Comparison of ENCODE assay signal across 10 cellular contexts in genomic region chr3:107662109-107662477, GRCh38.
DNase-seq lines count a peak whose midpoint lies in the region; ATAC-seq and TF ChIP-seq lines count a peak whose summit lies in the region.
"Had no signal": no experiment of that assay in that cellular context is flagged by ENCODE, and none has a peak within 500 bp of the region (broad histone marks: within the 10 kb centered on the region; RNA-seq: fewer than 3 reads in every experiment).

No MANE protein-coding gene starts in this region.

- TF ChIP-seq CTCF in coronary artery (IDR thresholded peaks at IDR 0.05): no peak

- H3K36me3 ChIP-seq in mesodermal cell (ENCODE audit: control insufficient read depth, insufficient read depth, low read length): no peaks in the 10 kb centered on the region
- H3K36me3 ChIP-seq: cardiac muscle cell had no signal

- H3K27ac ChIP-seq in coronary artery: peak overlapping the region; percentile 62 to 80
- peak overlapping the region; percentile 26 for H3K27ac ChIP-seq in mesodermal cell (ENCODE audit: low read depth, low read length, severe bottlenecking)
- H3K27ac ChIP-seq: cardiac muscle cell had no signal

- no peak for ATAC-seq in HG03045 (IDR thresholded peaks at IDR 0.05; ENCODE audit: unreplicated experiment)

- DNase-seq in A172 (ENCODE audit: low spot score) (peak; percentile 44), HT1080 (ENCODE audit: low read depth) (peak; percentile 82), coronary artery (ENCODE audit: low spot score) (no peak), NCI-H1092 treated with DMSO at 0.1 percent for 48 hours (lab: John Stamatoyannopoulos, UW) (no peak)
- no peak for DNase-seq in activated CD8-positive, alpha-beta memory T cell treated with anti-CD3 and anti-CD28 coated beads for 24 hours
- no peak for DNase-seq in activated CD4-positive, alpha-beta T cell treated with anti-CD3 and anti-CD28 coated beads for 1 hour
- DNase-seq: Caco-2 had no signal

- H3K4me1 ChIP-seq in mesodermal cell (ENCODE audit: control insufficient read depth, insufficient read depth, low read length, poor library complexity, severe bottlenecking): peaks cover 15% of the 10 kb centered on the region
- H3K4me1 ChIP-seq: Caco-2 had no signal

- H3K4me3 ChIP-seq in coronary artery (peak overlapping the region; percentile 56), mesodermal cell (ENCODE audit: extremely low read depth, insufficient read depth, low read length, poor library complexity, severe bottlenecking) (no peak overlapping the region)
- H3K4me3 ChIP-seq: cardiac muscle cell had no signal

- 88 to 100% methylated on average over 1 of the region's 3 CpGs for WGBS in mesodermal cell (ENCODE audit: insufficient coverage in 2 of 2), 2 experiments

- H3K9me3 ChIP-seq in mesodermal cell (ENCODE audit: control insufficient read depth, low read length): no peaks in the 10 kb centered on the region
- H3K9me3 ChIP-seq: Caco-2 had no signal

Comparison
In these comparisons a context has a peak if more than half of its experiments do, and no peak if none do; other contexts are left out.
1. DNase-seq: peak in A172 (single experiment) and HT1080 (single experiment); none in coronary artery (single experiment), activated CD8-positive, alpha-beta memory T cell treated with anti-CD3 and anti-CD28 coated beads for 24 hours (single experiment), NCI-H1092 treated with DMSO at 0.1 percent for 48 hours (single experiment) and activated CD4-positive, alpha-beta T cell treated with anti-CD3 and anti-CD28 coated beads for 1 hour (single experiment).